In the genomic region with DNA sequence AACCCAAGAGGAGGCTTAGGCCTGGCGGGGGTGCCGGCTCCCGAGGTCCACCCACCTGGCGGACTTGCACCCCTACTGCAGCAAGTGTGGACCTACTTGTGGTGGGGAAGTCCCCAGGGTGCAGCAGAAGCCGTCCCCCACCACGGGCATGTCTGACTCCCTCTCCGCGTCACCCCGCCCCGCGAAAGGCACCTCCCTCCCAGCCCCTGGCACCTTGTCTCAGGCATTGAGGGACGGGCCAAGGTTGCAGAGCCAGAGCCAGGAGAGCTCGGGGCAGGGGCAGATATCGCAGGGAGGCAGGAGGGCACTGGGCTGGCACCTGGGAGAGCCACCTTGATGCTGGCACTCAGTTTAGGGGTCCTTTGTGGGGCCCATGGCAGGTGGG, we compare ENCODE assay signal across 2 cellular contexts.
TF ChIP-seq lines count a peak whose summit lies in the region.

No MANE protein-coding gene starts in this region.

TF ChIP-seq in GM23338, 12 proteins besides CTCF, POLR2A, EP300 and RAD21 (continued from another document):
- TF ChIP-seq, protein P1, sequence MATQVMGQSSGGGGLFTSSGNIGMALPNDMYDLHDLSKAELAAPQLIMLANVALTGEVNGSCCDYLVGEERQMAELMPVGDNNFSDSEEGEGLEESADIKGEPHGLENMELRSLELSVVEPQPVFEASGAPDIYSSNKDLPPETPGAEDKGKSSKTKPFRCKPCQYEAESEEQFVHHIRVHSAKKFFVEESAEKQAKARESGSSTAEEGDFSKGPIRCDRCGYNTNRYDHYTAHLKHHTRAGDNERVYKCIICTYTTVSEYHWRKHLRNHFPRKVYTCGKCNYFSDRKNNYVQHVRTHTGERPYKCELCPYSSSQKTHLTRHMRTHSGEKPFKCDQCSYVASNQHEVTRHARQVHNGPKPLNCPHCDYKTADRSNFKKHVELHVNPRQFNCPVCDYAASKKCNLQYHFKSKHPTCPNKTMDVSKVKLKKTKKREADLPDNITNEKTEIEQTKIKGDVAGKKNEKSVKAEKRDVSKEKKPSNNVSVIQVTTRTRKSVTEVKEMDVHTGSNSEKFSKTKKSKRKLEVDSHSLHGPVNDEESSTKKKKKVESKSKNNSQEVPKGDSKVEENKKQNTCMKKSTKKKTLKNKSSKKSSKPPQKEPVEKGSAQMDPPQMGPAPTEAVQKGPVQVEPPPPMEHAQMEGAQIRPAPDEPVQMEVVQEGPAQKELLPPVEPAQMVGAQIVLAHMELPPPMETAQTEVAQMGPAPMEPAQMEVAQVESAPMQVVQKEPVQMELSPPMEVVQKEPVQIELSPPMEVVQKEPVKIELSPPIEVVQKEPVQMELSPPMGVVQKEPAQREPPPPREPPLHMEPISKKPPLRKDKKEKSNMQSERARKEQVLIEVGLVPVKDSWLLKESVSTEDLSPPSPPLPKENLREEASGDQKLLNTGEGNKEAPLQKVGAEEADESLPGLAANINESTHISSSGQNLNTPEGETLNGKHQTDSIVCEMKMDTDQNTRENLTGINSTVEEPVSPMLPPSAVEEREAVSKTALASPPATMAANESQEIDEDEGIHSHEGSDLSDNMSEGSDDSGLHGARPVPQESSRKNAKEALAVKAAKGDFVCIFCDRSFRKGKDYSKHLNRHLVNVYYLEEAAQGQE (IDR thresholded peaks at IDR 0.05; ENCODE audit: unreplicated experiment) = no peak

TF ChIP-seq in WTC11, 78 proteins besides CTCF, POLR2A, EP300 and RAD21 (continued from another document):
- TF ChIP-seq CBFB (CRISPR knock-in tag; IDR thresholded peaks at IDR 0.05; ENCODE audit: low read depth) = no peak
- TF ChIP-seq, protein P2, sequence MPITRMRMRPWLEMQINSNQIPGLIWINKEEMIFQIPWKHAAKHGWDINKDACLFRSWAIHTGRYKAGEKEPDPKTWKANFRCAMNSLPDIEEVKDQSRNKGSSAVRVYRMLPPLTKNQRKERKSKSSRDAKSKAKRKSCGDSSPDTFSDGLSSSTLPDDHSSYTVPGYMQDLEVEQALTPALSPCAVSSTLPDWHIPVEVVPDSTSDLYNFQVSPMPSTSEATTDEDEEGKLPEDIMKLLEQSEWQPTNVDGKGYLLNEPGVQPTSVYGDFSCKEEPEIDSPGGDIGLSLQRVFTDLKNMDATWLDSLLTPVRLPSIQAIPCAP (CRISPR knock-in tag; IDR thresholded peaks at IDR 0.05) = no peak
- no peak for TF ChIP-seq CREM (CRISPR knock-in tag; IDR thresholded peaks at IDR 0.05)
